ENCODE assay signal across 9 cellular contexts in genomic region chr11:48103621-48104561, GRCh38.
A peak's percentile ranks its signal among the peaks of the same experiment; 100 is the strongest.
DNase-seq lines count a peak whose midpoint lies in the region; ATAC-seq, FAIRE-seq and TF ChIP-seq lines count a peak whose summit lies in the region.
"Had no signal": no experiment of that assay in that cellular context is flagged by ENCODE, and none has a peak within 500 bp of the region (broad histone marks: within the 10 kb centered on the region; RNA-seq: fewer than 3 reads in every experiment).

No MANE protein-coding gene starts in this region.

- H3K4me2 ChIP-seq in A549: peak overlapping the region; percentile 70

- POLR2A ChIA-PET in A549 (lab: Yijun Ruan, JAX): no interaction called here
- POLR2A ChIA-PET in HEK293T (lab: Yijun Ruan, JAX): no interaction called here

- no peak overlapping the region for H3K4me3 ChIP-seq in A549

- H3K4me1 ChIP-seq in A549: peaks cover 93% of the 10 kb centered on the region

- no peak for TF ChIP-seq RAD21 in A549 (conservative IDR thresholded peaks at IDR 0.05 in 1 of 2, IDR thresholded peaks at IDR 0.05 in 1 of 2)

- H3K9me3 ChIP-seq in A549: no peaks in the 10 kb centered on the region

- ATAC-seq in A549 (peak; percentile 52 to 62), GM21526 (IDR thresholded peaks at IDR 0.05; ENCODE audit: low FRiP score, unreplicated experiment) (no peak), GM18873 (IDR thresholded peaks at IDR 0.05; ENCODE audit: low FRiP score, unreplicated experiment) (no peak)
- no peak for ATAC-seq in central memory CD8-positive, alpha-beta T cell (replicated peaks; ENCODE audit: extremely low read depth, poor library complexity, severe bottlenecking)

- no peak for TF ChIP-seq EP300 in A549 (IDR thresholded peaks at IDR 0.05)

- no peaks in the 10 kb centered on the region for H3K9me3 Mint-ChIP-seq in central memory CD8-positive, alpha-beta T cell
- H3K9me3 Mint-ChIP-seq: H9 had no signal

- H3K27ac ChIP-seq in A549: peak overlapping the region; percentile 49 to 74

- 55% methylated on average over 12 of the region's 12 CpGs for WGBS in A549 (ENCODE audit: missing lambda C conversion rate)

- peaks cover 67% of the 10 kb centered on the region for H3K4me1 Mint-ChIP-seq in central memory CD8-positive, alpha-beta T cell

- CTCF ChIA-PET in A549 (lab: Yijun Ruan, JAX) (interaction anchor here (0.6 to 20.1 kb wide), 6 partner anchors 11 to 165 kb away, joined by 3 to 478 read pairs (median 4); no protein-coding TSS in a partner anchor), HEK293T (lab: Yijun Ruan, JAX) (no interaction called here)

- H3K4me3 Mint-ChIP-seq in central memory CD8-positive, alpha-beta T cell: no peak overlapping the region
- H3K4me3 Mint-ChIP-seq: H9 had no signal

- no peak for TF ChIP-seq POLR2A in A549 (IDR thresholded peaks at IDR 0.05; ENCODE audit: low read length)

- peak overlapping the region; percentile 77 for H3K27ac Mint-ChIP-seq in central memory CD8-positive, alpha-beta T cell (ENCODE audit: low read depth)

- DNase-seq in A549 (ENCODE audit: low read depth in 1 of 2, low spot score in 1 of 2) (peak in 1 of 2 experiments; percentile 63), HEK293T (ENCODE audit: extremely low spot score) (no peak), middle frontal gyrus (ENCODE audit: extremely low spot score, low spot score) (peak; percentile 58), DMS79 (lab: John Stamatoyannopoulos, UW) (no peak)
- DNase-seq in central memory CD8-positive, alpha-beta T cell (ENCODE audit: low spot score in 2 of 2): no peak
- DNase-seq in activated CD4-positive, alpha-beta T cell treated with anti-CD3 and anti-CD28 coated beads for 48 hours: no peak
- DNase-seq: H9 had no signal

- no peaks in the 10 kb centered on the region for H3K27me3 Mint-ChIP-seq in central memory CD8-positive, alpha-beta T cell

- FAIRE-seq in A549 (lab: Jason Lieb, UNC): no peak

- peaks cover 8% of the 10 kb centered on the region for H3K36me3 Mint-ChIP-seq in central memory CD8-positive, alpha-beta T cell (ENCODE audit: insufficient read depth)

- no peak for TF ChIP-seq CTCF in A549 (IDR thresholded peaks at IDR 0.05)

TF ChIP-seq in A549, 52 proteins besides CTCF, POLR2A, EP300 and RAD21:
- TF ChIP-seq, protein P1, sequence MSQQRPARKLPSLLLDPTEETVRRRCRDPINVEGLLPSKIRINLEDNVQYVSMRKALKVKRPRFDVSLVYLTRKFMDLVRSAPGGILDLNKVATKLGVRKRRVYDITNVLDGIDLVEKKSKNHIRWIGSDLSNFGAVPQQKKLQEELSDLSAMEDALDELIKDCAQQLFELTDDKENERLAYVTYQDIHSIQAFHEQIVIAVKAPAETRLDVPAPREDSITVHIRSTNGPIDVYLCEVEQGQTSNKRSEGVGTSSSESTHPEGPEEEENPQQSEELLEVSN (IDR thresholded peaks at IDR 0.05; ENCODE audit: borderline replicate concordance, low read depth): 0 out of 2 replicates have a peak, but pooled peaks have one; percentile 5
- TF ChIP-seq RFX5 (IDR thresholded peaks at IDR 0.05) (peak; percentile 88), KDM1A (IDR thresholded peaks at IDR 0.05; ENCODE audit: low read depth) (no peak)

TF ChIP-seq in HEK293T, 16 proteins besides CTCF, POLR2A, EP300 and RAD21:
- TF ChIP-seq NFRKB (IDR thresholded peaks at IDR 0.05) (no peak), ARNT (IDR thresholded peaks at IDR 0.05) (no peak)
- TF ChIP-seq, protein P2, sequence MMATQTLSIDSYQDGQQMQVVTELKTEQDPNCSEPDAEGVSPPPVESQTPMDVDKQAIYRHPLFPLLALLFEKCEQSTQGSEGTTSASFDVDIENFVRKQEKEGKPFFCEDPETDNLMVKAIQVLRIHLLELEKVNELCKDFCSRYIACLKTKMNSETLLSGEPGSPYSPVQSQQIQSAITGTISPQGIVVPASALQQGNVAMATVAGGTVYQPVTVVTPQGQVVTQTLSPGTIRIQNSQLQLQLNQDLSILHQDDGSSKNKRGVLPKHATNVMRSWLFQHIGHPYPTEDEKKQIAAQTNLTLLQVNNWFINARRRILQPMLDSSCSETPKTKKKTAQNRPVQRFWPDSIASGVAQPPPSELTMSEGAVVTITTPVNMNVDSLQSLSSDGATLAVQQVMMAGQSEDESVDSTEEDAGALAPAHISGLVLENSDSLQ (IDR thresholded peaks at IDR 0.05): peak; percentile 81

Comparison
In these comparisons a context has a peak if more than half of its experiments do, and no peak if none do; other contexts are left out.
1. ATAC-seq: peak in A549 (2 of 2); none in central memory CD8-positive, alpha-beta T cell (single experiment), GM21526 (single experiment) and GM18873 (single experiment).